Comparison of ENCODE assay signal across 18 cellular contexts in the genomic region with DNA sequence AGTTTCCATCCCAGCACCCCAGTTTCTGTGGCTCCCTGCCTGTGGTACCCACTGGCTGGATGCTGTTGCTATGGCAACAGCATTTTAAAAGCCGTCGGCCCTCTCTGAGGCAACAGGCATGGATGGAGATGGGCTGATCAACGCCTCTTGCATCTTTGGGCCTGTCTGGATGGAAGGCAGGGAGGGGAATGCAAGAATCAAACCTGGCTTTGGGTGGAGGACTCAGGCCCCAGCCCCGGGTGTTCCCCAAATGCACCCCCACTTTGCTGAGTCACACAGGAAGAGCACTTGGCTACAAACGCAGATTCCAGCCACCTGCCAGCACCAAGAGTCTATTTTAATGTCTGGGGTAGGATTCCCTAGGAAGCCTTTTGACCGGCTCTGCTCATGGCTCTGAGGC. TPM values are rescaled to one million over a fixed set of nuclear protein-coding genes. Genes with fewer than 3 reads are reported as not detected.
A peak's percentile ranks its signal among the peaks of the same experiment; 100 is the strongest.
DNase-seq lines count a peak whose midpoint lies in the region; ATAC-seq, FAIRE-seq and TF ChIP-seq lines count a peak whose summit lies in the region.
"Had no signal": no experiment of that assay in that cellular context is flagged by ENCODE, and none has a peak within 500 bp of the region (broad histone marks: within the 10 kb centered on the region; RNA-seq: fewer than 3 reads in every experiment).

No MANE protein-coding gene starts in this region.

- DNase-seq in CD1c-positive myeloid dendritic cell (ENCODE audit: extremely low spot score) (peak; percentile 28), M059J (ENCODE audit: low read depth) (peak; percentile 85), bronchial epithelial cell (ENCODE audit: low read depth) (peak; percentile 47), vagina (ENCODE audit: extremely low spot score in 2 of 2) (no peak), DMS 273 treated with DMSO at 0.1 percent for 48 hours (lab: John Stamatoyannopoulos, UW) (no peak)
- DNase-seq: activated CD4-positive, alpha-beta T cell treated with anti-CD3 and anti-CD28 coated beads, Interleukin-2, amount 10 ng/mL, durations not matched to agents 24 days and 14 days; effector CD4-positive, alpha-beta T cell; immature natural killer cell; KBM-7; midbrain; NCI-H1436 treated with DMSO at 0.1 percent for 48 hours; NCI-H526; T-helper 2 cell had no signal

- no peak for ATAC-seq in GM21360 (IDR thresholded peaks at IDR 0.05; ENCODE audit: unreplicated experiment)
- no peak for ATAC-seq in HG02642 (IDR thresholded peaks at IDR 0.05; ENCODE audit: poor library complexity, unreplicated experiment)

- H3K36me3 ChIP-seq in bronchial epithelial cell (ENCODE audit: control insufficient read depth, insufficient read depth, low read length) (no peaks in the 10 kb centered on the region), neutrophil (no peaks in the 10 kb centered on the region), vagina (no peaks in the 10 kb centered on the region)

- H3K27me3 ChIP-seq in bronchial epithelial cell (ENCODE audit: control insufficient read depth, insufficient read depth, low read length) (no peaks in the 10 kb centered on the region), neutrophil (peaks cover 5% of the 10 kb centered on the region), vagina (no peaks in the 10 kb centered on the region)

- intact Hi-C loops in vagina (cut with DNase I) = no loop called here

- H3K4me3 ChIP-seq in bronchial epithelial cell (ENCODE audit: low read depth, low read length) = no peak overlapping the region
- peak overlapping the region in 1 of 2 experiments; percentile 24 for H3K4me3 ChIP-seq in neutrophil (ENCODE audit: low read depth in 1 of 2, low read length in 1 of 2)
- no peak overlapping the region for H3K4me3 ChIP-seq in vagina

- TF ChIP-seq CTCF in bronchial epithelial cell (IDR thresholded peaks at IDR 0.05; ENCODE audit: insufficient read depth, low read length, severe bottlenecking) (no peak), neutrophil (IDR thresholded peaks at IDR 0.05) (no peak), vagina (IDR thresholded peaks at IDR 0.05) (no peak)

- H3K27ac ChIP-seq in neutrophil (peak overlapping the region; percentile 67), vagina (no peak overlapping the region)
- H3K27ac ChIP-seq: C4-2B had no signal

- peaks cover 13 to 14% of the 10 kb centered on the region in 2 experiments for H3K4me1 ChIP-seq in neutrophil (ENCODE audit: control insufficient read depth in 1 of 2, insufficient read depth in 1 of 2, low read depth in 1 of 2, low read length in 1 of 2)
- H3K4me1 ChIP-seq in vagina = peaks cover 7% of the 10 kb centered on the region

- FAIRE-seq in bronchial epithelial cell (lab: Jason Lieb, UNC) = no peak

- H3K9me3 ChIP-seq in neutrophil (no peaks in the 10 kb centered on the region), vagina (no peaks in the 10 kb centered on the region)

- TF ChIP-seq POLR2A in vagina (IDR thresholded peaks at IDR 0.05) = no peak

RNA-seq across cellular contexts. Expression of gene TGM2, which starts 45.7 kb away (rescaled TPM):
- total RNA-seq in M059J (2014; rRNA removed; shearing (Covaris generic)) = 76.6 and 108 TPM in 2 replicates
- total RNA-seq in bronchial epithelial cell (0.51 and 5.5 TPM in 2 replicates), vagina (92.8 TPM)
- total RNA-seq: activated T-helper 1 cell treated with anti-CD3 and anti-CD28 coated beads, Interleukin-12 subunit alpha, Interleukin-12 subunit beta, Interleukin-2, Interleukin-4 antibody, amounts not matched to agents 30 ng/mL and 10 ng/mL and 1 ng/mL, durations not matched to agents 14 hours and 24 hours and 36 hours had no signal

RNA-seq across cellular contexts. Expression of gene KIAA1755, which starts 49.8 kb away (rescaled TPM):
- 1.8 and 3.8 TPM in 2 replicates for total RNA-seq in M059J (2014; rRNA removed; shearing (Covaris generic))
- total RNA-seq in bronchial epithelial cell (not detected in 2 replicates), vagina (2.7 TPM)
- total RNA-seq: activated CD4-positive, alpha-beta T cell treated with anti-CD3 and anti-CD28 coated beads, Interleukin-2, amount 10 ng/mL, durations not matched to agents 24 days and 14 days; activated T-helper 1 cell treated with anti-CD3 and anti-CD28 coated beads, Interleukin-12 subunit alpha, Interleukin-12 subunit beta, Interleukin-2, Interleukin-4 antibody, amounts not matched to agents 30 ng/mL and 10 ng/mL and 1 ng/mL, durations not matched to agents 14 hours and 24 hours and 36 hours had no signal

Comparison
In these comparisons a context has a peak if more than half of its experiments do, and no peak if none do; other contexts are left out.
1. DNase-seq: peak in CD1c-positive myeloid dendritic cell (single experiment), M059J (single experiment) and bronchial epithelial cell (single experiment); none in vagina (0 of 2) and DMS 273 treated with DMSO at 0.1 percent for 48 hours (single experiment).
2. RNA of gene TGM2, which starts 45.7 kb away (total RNA-seq): 76.6 to 108 TPM in M059J and 92.8 TPM in vagina (single experiment); 0.51 to 5.5 TPM in bronchial epithelial cell; every median in the first group is over 10 times any median in the second.